ENCODE assay signal across 8 cellular contexts in the genomic region with DNA sequence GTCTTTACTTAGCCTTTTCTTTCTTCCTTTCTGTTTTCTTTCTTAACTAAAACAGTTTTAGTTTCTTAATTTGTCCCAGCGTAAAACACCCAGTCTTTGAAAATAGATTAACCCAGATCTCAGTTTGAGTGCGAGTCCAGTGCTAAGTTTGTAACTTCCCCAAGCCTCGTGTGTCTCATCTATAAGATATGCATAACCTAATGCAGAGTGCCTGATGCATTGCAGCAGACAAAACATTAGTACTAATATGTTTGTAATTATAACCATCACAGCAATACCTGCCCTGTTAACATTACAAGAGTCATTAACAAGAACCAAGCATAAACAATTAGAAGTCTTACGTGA. TPM values are rescaled to one million over a fixed set of nuclear protein-coding genes. Genes with fewer than 3 reads are reported as not detected.
DNase-seq lines count a peak whose midpoint lies in the region; ATAC-seq and TF ChIP-seq lines count a peak whose summit lies in the region.

No MANE protein-coding gene starts in this region.

- H3K27ac Mint-ChIP-seq in dendritic cell treated with granulocyte-macrophage colony-stimulating factor and Interleukin-4, amounts not matched to agents 40 ng/mL and 50 ng/mL, for 4 days, result peak overlapping the region; percentile 98

- no peak overlapping the region for H2AFZ ChIP-seq in OCI-LY3 (ENCODE audit: low read depth, low read length)

- no peaks in the 10 kb centered on the region; the same call in 1 of the 2 replicates for H4K20me1 ChIP-seq in OCI-LY3 (ENCODE audit: insufficient read depth, low read length)

- H3K9me3 Mint-ChIP-seq in dendritic cell treated with granulocyte-macrophage colony-stimulating factor and Interleukin-4, amounts not matched to agents 40 ng/mL and 50 ng/mL, for 4 days, result no peaks in the 10 kb centered on the region

- H3K36me3 ChIP-seq in heart right ventricle (no peaks in the 10 kb centered on the region), OCI-LY3 (replicated peaks; ENCODE audit: low read depth, low read length) (peaks cover 8% of the 10 kb centered on the region), muscle layer of duodenum (ENCODE audit: control insufficient read depth in 1 of 2, insufficient read depth in 2 of 2, low read length in 2 of 2) (no peaks in the 10 kb centered on the region)

- intact Hi-C loops in heart right ventricle (cut with DNase I), result loop anchor here (2.0 to 10.0 kb wide), 10 partner anchors 265 to 1215 kb away; no protein-coding TSS in a partner anchor
- intact Hi-C loops in Right ventricle myocardium superior (cut with DNase I), result loop anchor here (5.0 to 10.0 kb wide), 3 partner anchors 373 to 1115 kb away; no protein-coding TSS in a partner anchor
- intact Hi-C loops in dendritic cell treated with granulocyte-macrophage colony-stimulating factor and Interleukin-4, amounts not matched to agents 40 ng/mL and 50 ng/mL, for 4 days (cut with micrococcal nuclease), result loop anchor here (10.0 kb wide), 1 partner anchor 275 kb away; no protein-coding TSS in a partner anchor

- peaks cover 37% of the 10 kb centered on the region for H3K79me2 ChIP-seq in OCI-LY3 (ENCODE audit: low read length)

- no peaks in the 10 kb centered on the region for H3K9me3 ChIP-seq in heart right ventricle
- no peaks in the 10 kb centered on the region for H3K9me3 ChIP-seq in OCI-LY3 (ENCODE audit: insufficient read depth, low read length)
- H3K9me3 ChIP-seq in muscle layer of duodenum (ENCODE audit: control insufficient read depth in 1 of 2, low read length in 2 of 2), result no peaks in the 10 kb centered on the region

- H3K9ac ChIP-seq in OCI-LY3 (ENCODE audit: low read length), result peak overlapping the region; percentile 95

- peaks cover 0 to 31% (median 15%) of the 10 kb centered on the region in 9 donors for H3K4me1 ChIP-seq in heart right ventricle
- H3K4me1 ChIP-seq in OCI-LY3 (ENCODE audit: low read length), result peaks cover 50% of the 10 kb centered on the region
- peaks cover 0 to 13% of the 10 kb centered on the region in 2 donors for H3K4me1 ChIP-seq in muscle layer of duodenum (ENCODE audit: control insufficient read depth in 1 of 2, insufficient read depth in 2 of 2, low read length in 2 of 2)

- peaks cover 0 to 55% (median 0%) of the 10 kb centered on the region in 7 donors for H3K27me3 ChIP-seq in heart right ventricle
- no peaks in the 10 kb centered on the region for H3K27me3 ChIP-seq in OCI-LY3 (ENCODE audit: low read depth, low read length)
- no peaks in the 10 kb centered on the region for H3K27me3 ChIP-seq in muscle layer of duodenum (ENCODE audit: low read depth, low read length)

- WGBS in heart right ventricle, 2 donors, result 19 to 20% methylated on average over 4 of the region's 4 CpGs

- TF ChIP-seq CTCF in heart right ventricle (IDR thresholded peaks at IDR 0.05) (no peak), OCI-LY3 (IDR thresholded peaks at IDR 0.05; ENCODE audit: low read depth, low read length) (no peak)

- H3K27me3 Mint-ChIP-seq in dendritic cell treated with granulocyte-macrophage colony-stimulating factor and Interleukin-4, amounts not matched to agents 40 ng/mL and 50 ng/mL, for 4 days, result no peaks in the 10 kb centered on the region

- no peak for DNase-seq in heart right ventricle
- DNase-seq in Right ventricle myocardium superior, result no peak
- DNase-seq in HuH-7 (ENCODE audit: low spot score), result no peak

- no peak for ATAC-seq in heart right ventricle
- no peak for ATAC-seq in Right ventricle myocardium superior (ENCODE audit: poor library complexity)
- no peak for ATAC-seq in HG02759 (IDR thresholded peaks at IDR 0.05; ENCODE audit: unreplicated experiment)
- no peak for ATAC-seq in GM21390 (IDR thresholded peaks at IDR 0.05; ENCODE audit: unreplicated experiment)

- peaks cover 8% of the 10 kb centered on the region for H3K36me3 Mint-ChIP-seq in dendritic cell treated with granulocyte-macrophage colony-stimulating factor and Interleukin-4, amounts not matched to agents 40 ng/mL and 50 ng/mL, for 4 days (ENCODE audit: low read depth)

- H3K4me3 ChIP-seq in heart right ventricle (peak overlapping the region; percentile 50 to 85 (median 72)), OCI-LY3 (ENCODE audit: low read length) (peak overlapping the region; percentile 93), muscle layer of duodenum (ENCODE audit: low read depth in 1 of 2, low read length in 2 of 2) (peak overlapping the region; percentile 63 to 64)

- H3K27ac ChIP-seq in heart right ventricle (peak overlapping the region; percentile 55 to 90 (median 84)), OCI-LY3 (ENCODE audit: low read length) (peak overlapping the region; percentile 96), muscle layer of duodenum (ENCODE audit: low read length) (peak overlapping the region; percentile 92)

- peaks cover 18% of the 10 kb centered on the region for H3K4me1 Mint-ChIP-seq in dendritic cell treated with granulocyte-macrophage colony-stimulating factor and Interleukin-4, amounts not matched to agents 40 ng/mL and 50 ng/mL, for 4 days (ENCODE audit: low read depth)

- H3K4me3 Mint-ChIP-seq in dendritic cell treated with granulocyte-macrophage colony-stimulating factor and Interleukin-4, amounts not matched to agents 40 ng/mL and 50 ng/mL, for 4 days, result peak overlapping the region; percentile 92

- H3K4me2 ChIP-seq in OCI-LY3 (ENCODE audit: low read length), result peak overlapping the region; percentile 78

RNA-seq across cellular contexts. Expression of gene GEMIN8, which starts 0.5 kb away (rescaled TPM):
- total RNA-seq in heart right ventricle (10 to 100 TPM in 8 of 10 donors, 1 to 10 TPM in 2; 8.2 to 16.7 (median 12.8) TPM), Right ventricle myocardium superior (7.6 TPM)
- 10 to 100 TPM; 15.2 to 15.5 TPM for polyA plus RNA-seq in heart right ventricle
